Comparison of ENCODE assay signal across 18 cellular contexts in the genomic region with DNA sequence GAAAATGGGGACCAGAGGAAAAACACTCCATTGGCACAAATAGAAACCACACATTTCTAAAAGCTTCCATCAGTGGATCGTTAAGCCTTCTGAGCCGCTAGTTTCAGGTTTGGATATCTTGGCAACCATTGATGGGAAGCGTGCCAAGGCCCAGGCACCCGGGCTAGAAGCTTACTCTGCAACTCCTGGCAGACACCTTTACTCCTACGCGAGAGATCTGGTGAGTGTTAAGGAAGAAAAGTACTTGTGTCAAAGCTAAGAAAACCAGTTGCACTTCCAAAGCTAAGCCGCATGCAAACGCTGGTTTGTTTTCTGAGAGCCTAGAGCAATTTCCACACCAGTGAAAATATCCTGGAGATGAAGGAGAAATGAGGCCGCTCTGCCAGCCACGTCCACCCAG.
DNase-seq lines count a peak whose midpoint lies in the region; FAIRE-seq and TF ChIP-seq lines count a peak whose summit lies in the region.
"Had no signal": no experiment of that assay in that cellular context is flagged by ENCODE, and none has a peak within 500 bp of the region (broad histone marks: within the 10 kb centered on the region; RNA-seq: fewer than 3 reads in every experiment).

No MANE protein-coding gene starts in this region.

- no peak overlapping the region for H4K91ac ChIP-seq in mesenchymal stem cell (ENCODE audit: low read length)

- DNase-seq in SIG-M5 treated with dmso at 0.1 percent for 504 hours (lab: John Stamatoyannopoulos, UW; ENCODE audit: unreplicated experiment) (peak; percentile 6), SIG-M5 (lab: John Stamatoyannopoulos, UW) (no peak), bronchial epithelial cell (ENCODE audit: low read depth) (peak; percentile 82), kidney tubule cell (ENCODE audit: low spot score) (peak; percentile 2), uterus (peak; percentile 23 to 63), DMS153 treated with DMSO at 0.1 percent for 48 hours (lab: John Stamatoyannopoulos, UW; ENCODE audit: unreplicated experiment) (no peak), KBM-7 (no peak), mesenchymal stem cell (no peak)
- DNase-seq: activated naive CD8-positive, alpha-beta T cell treated with anti-CD3 and anti-CD28 coated beads, Interleukin-2, amount 50 U/mL, for 24 hours; GF-D8; left lung; NCI-H1048; NCI-H526; small intestine had no signal

- H3K14ac ChIP-seq in mesenchymal stem cell (ENCODE audit: low read length in 2 of 2), result no peak overlapping the region

- no peak overlapping the region for H3K9ac ChIP-seq in mesenchymal stem cell (ENCODE audit: low read length)

- no peaks in the 10 kb centered on the region for H3K9me3 ChIP-seq in uterus
- H3K9me3 ChIP-seq in mesenchymal stem cell (ENCODE audit: control insufficient read depth, low read length), result no peaks in the 10 kb centered on the region
- H3K9me3 ChIP-seq: left lung, thoracic aorta had no signal

- intact Hi-C loops in uterus (cut with DNase I; ENCODE audit: low total_unique reads), result no loop called here

- H3K4me1 ChIP-seq in uterus, result no peaks in the 10 kb centered on the region
- H3K4me1 ChIP-seq in mesenchymal stem cell (ENCODE audit: control insufficient read depth, insufficient read depth, low read depth, low read length), result no peaks in the 10 kb centered on the region
- H3K4me1 ChIP-seq: left lung had no signal

- no peak overlapping the region for H3K4me2 ChIP-seq in mesenchymal stem cell (ENCODE audit: low read length, poor library complexity, severe bottlenecking)

- H2AK5ac ChIP-seq in mesenchymal stem cell (ENCODE audit: low read length, severe bottlenecking), result no peak overlapping the region

- FAIRE-seq in bronchial epithelial cell (lab: Jason Lieb, UNC), result no peak
- FAIRE-seq: A204.1, frontal cortex, GM12878, small intestine had no signal

- H3K23ac ChIP-seq in mesenchymal stem cell (ENCODE audit: low read length in 2 of 2), result no peak overlapping the region

- in situ Hi-C loops in KBM-7 (cut with MboI; ENCODE audit: low pct_unique_long_range_greater_than_20kb, low sequenced_read_pairs), result no loop called here

- H2BK15ac ChIP-seq in mesenchymal stem cell (ENCODE audit: low read depth, poor library complexity, severe bottlenecking), result no peak overlapping the region

- H2AFZ ChIP-seq in mesenchymal stem cell (ENCODE audit: low read depth, low read length), result no peak overlapping the region

- no peak overlapping the region for H3K4ac ChIP-seq in mesenchymal stem cell (ENCODE audit: low read depth in 1 of 2, low read length in 2 of 2)

- H4K8ac ChIP-seq in mesenchymal stem cell (ENCODE audit: low read length), result no peak overlapping the region

- no peaks in the 10 kb centered on the region for H3K79me1 ChIP-seq in mesenchymal stem cell (replicated peaks; ENCODE audit: low read length, poor library complexity, severe bottlenecking)

- TF ChIP-seq CTCF in bronchial epithelial cell (IDR thresholded peaks at IDR 0.05; ENCODE audit: insufficient read depth, low read length, severe bottlenecking) (no peak), uterus (IDR thresholded peaks at IDR 0.05) (no peak)

- no peak for TF ChIP-seq POLR2A in uterus (IDR thresholded peaks at IDR 0.05)

- H2BK5ac ChIP-seq in mesenchymal stem cell (ENCODE audit: low read depth, low read length, poor library complexity, severe bottlenecking), result no peak overlapping the region

- no peak overlapping the region for H2BK12ac ChIP-seq in mesenchymal stem cell (ENCODE audit: low read length in 2 of 2)

- H3K27me3 ChIP-seq in bronchial epithelial cell (ENCODE audit: control insufficient read depth, insufficient read depth, low read length), result no peaks in the 10 kb centered on the region
- H3K27me3 ChIP-seq in uterus, result no peaks in the 10 kb centered on the region
- no peaks in the 10 kb centered on the region for H3K27me3 ChIP-seq in mesenchymal stem cell (ENCODE audit: control insufficient read depth in 1 of 2, insufficient read depth in 1 of 2, low read length in 2 of 2)
- H3K27me3 ChIP-seq: left lung had no signal

- WGBS in mesenchymal stem cell, result 88% methylated on average over 10 of the region's 10 CpGs

- H3K36me3 ChIP-seq in bronchial epithelial cell (ENCODE audit: control insufficient read depth, insufficient read depth, low read length) (no peaks in the 10 kb centered on the region), uterus (no peaks in the 10 kb centered on the region), mesenchymal stem cell (ENCODE audit: control insufficient read depth in 1 of 2, insufficient read depth in 2 of 2, low read depth in 1 of 2, low read length in 2 of 2) (no peaks in the 10 kb centered on the region)
- H3K36me3 ChIP-seq: left lung, thoracic aorta had no signal

- H3K27ac ChIP-seq in uterus (no peak overlapping the region), mesenchymal stem cell (ENCODE audit: low read length, poor library complexity, severe bottlenecking) (no peak overlapping the region)
- H3K27ac ChIP-seq: left lung, thoracic aorta had no signal

- H3K4me3 ChIP-seq in bronchial epithelial cell (ENCODE audit: low read depth, low read length) (no peak overlapping the region), uterus (no peak overlapping the region), mesenchymal stem cell (ENCODE audit: insufficient read depth in 1 of 2, low read depth in 1 of 2, low read length in 2 of 2) (no peak overlapping the region)
- H3K4me3 ChIP-seq: GM12878, left lung, thoracic aorta had no signal

- no peak overlapping the region for H3K18ac ChIP-seq in mesenchymal stem cell (ENCODE audit: low read depth in 1 of 2, low read length in 2 of 2)

- H2BK120ac ChIP-seq in mesenchymal stem cell (ENCODE audit: low read depth, low read length), result no peak overlapping the region

Comparison
In these comparisons a context has a peak if more than half of its experiments do, and no peak if none do; other contexts are left out.
1. DNase-seq: peak in SIG-M5 treated with dmso at 0.1 percent for 504 hours (single experiment), bronchial epithelial cell (single experiment), kidney tubule cell (single experiment) and uterus (2 of 2); none in SIG-M5 (single experiment), DMS153 treated with DMSO at 0.1 percent for 48 hours (single experiment), KBM-7 (single experiment) and mesenchymal stem cell (single experiment).